In genomic region chr2:240588006-240588655, GRCh38 we compare ENCODE assay signal across 9 cellular contexts. TPM values are rescaled to one million over a fixed set of nuclear protein-coding genes. Genes with fewer than 3 reads are reported as not detected.
DNase-seq lines count a peak whose midpoint lies in the region; ATAC-seq and TF ChIP-seq lines count a peak whose summit lies in the region.
"Had no signal": no experiment of that assay in that cellular context is flagged by ENCODE, and none has a peak within 500 bp of the region (broad histone marks: within the 10 kb centered on the region; RNA-seq: fewer than 3 reads in every experiment).

No MANE protein-coding gene starts in this region.

- peak overlapping the region; percentile 79 for H3K4me3 Mint-ChIP-seq in activated CD4-positive, alpha-beta T cell treated with anti-CD3 and anti-CD28 coated beads, Interleukin-2, amount 10 ng/mL, durations not matched to agents 24 days and 14 days
- H3K4me3 Mint-ChIP-seq in activated naive CD8-positive, alpha-beta T cell treated with anti-CD3 and anti-CD28 coated beads, Interleukin-2, amount 10 ng/mL, durations not matched to agents 7 days and 5 days: peak overlapping the region; percentile 95

- H3K4me1 Mint-ChIP-seq in activated CD4-positive, alpha-beta T cell treated with anti-CD3 and anti-CD28 coated beads, Interleukin-2, amount 10 ng/mL, durations not matched to agents 24 days and 14 days: peaks cover 30% of the 10 kb centered on the region
- peaks cover 37% of the 10 kb centered on the region for H3K4me1 Mint-ChIP-seq in activated naive CD8-positive, alpha-beta T cell treated with anti-CD3 and anti-CD28 coated beads, Interleukin-2, amount 10 ng/mL, durations not matched to agents 7 days and 5 days

- peak overlapping the region; percentile 97; the same call in 1 of the 2 replicates for H3K4me3 ChIP-seq in iPS-20b (ENCODE audit: low read length)
- peak overlapping the region; percentile 78 to 99 for H3K4me3 ChIP-seq in stomach smooth muscle (ENCODE audit: low read length in 2 of 2)
- no peak overlapping the region for H3K4me3 ChIP-seq in colonic mucosa

- intact Hi-C loops in activated CD4-positive, alpha-beta T cell treated with anti-CD3 and anti-CD28 coated beads, Interleukin-2, amount 10 ng/mL, durations not matched to agents 24 days and 14 days (cut with micrococcal nuclease): loop anchor here (5.0 to 10.0 kb wide), 2 partner anchors 117 to 919 kb away; partner anchors contain the start of gene STK25
- intact Hi-C loops in colonic mucosa (cut with DNase I): no loop called here

- TF ChIP-seq CTCF in colonic mucosa (IDR thresholded peaks at IDR 0.05): no peak

- peaks cover 15% of the 10 kb centered on the region; the same call in 1 of the 2 replicates for H3K4me1 ChIP-seq in iPS-20b (ENCODE audit: insufficient read depth, low read length)
- H3K4me1 ChIP-seq in stomach smooth muscle (ENCODE audit: control insufficient read depth, insufficient read depth, low read length): peaks cover 40% of the 10 kb centered on the region
- H3K4me1 ChIP-seq in colonic mucosa: peaks cover 15% of the 10 kb centered on the region

- H3K27me3 Mint-ChIP-seq in activated CD4-positive, alpha-beta T cell treated with anti-CD3 and anti-CD28 coated beads, Interleukin-2, amount 10 ng/mL, durations not matched to agents 24 days and 14 days: no peaks in the 10 kb centered on the region
- H3K27me3 Mint-ChIP-seq in activated naive CD8-positive, alpha-beta T cell treated with anti-CD3 and anti-CD28 coated beads, Interleukin-2, amount 10 ng/mL, durations not matched to agents 7 days and 5 days: no peaks in the 10 kb centered on the region

- H3K36me3 ChIP-seq in iPS-20b (ENCODE audit: insufficient read depth, low read depth, low read length) (peaks cover 8% of the 10 kb centered on the region; the same call in 1 of the 2 replicates), stomach smooth muscle (ENCODE audit: control insufficient read depth in 2 of 2, insufficient read depth in 2 of 2, low read length in 2 of 2) (peaks cover 12 to 16% of the 10 kb centered on the region in 2 donors), colonic mucosa (peaks cover 6% of the 10 kb centered on the region)

- ATAC-seq in activated naive CD8-positive, alpha-beta T cell treated with anti-CD3 and anti-CD28 coated beads, Interleukin-2, amount 10 ng/mL, durations not matched to agents 7 days and 5 days (ENCODE audit: low read depth): no peak
- no peak for ATAC-seq in GM18519 (IDR thresholded peaks at IDR 0.05; ENCODE audit: low FRiP score, unreplicated experiment)

- no peaks in the 10 kb centered on the region for H3K9me3 Mint-ChIP-seq in activated CD4-positive, alpha-beta T cell treated with anti-CD3 and anti-CD28 coated beads, Interleukin-2, amount 10 ng/mL, durations not matched to agents 24 days and 14 days
- no peaks in the 10 kb centered on the region for H3K9me3 Mint-ChIP-seq in activated naive CD8-positive, alpha-beta T cell treated with anti-CD3 and anti-CD28 coated beads, Interleukin-2, amount 10 ng/mL, durations not matched to agents 7 days and 5 days

- peaks cover 17% of the 10 kb centered on the region for H3K36me3 Mint-ChIP-seq in activated CD4-positive, alpha-beta T cell treated with anti-CD3 and anti-CD28 coated beads, Interleukin-2, amount 10 ng/mL, durations not matched to agents 24 days and 14 days (ENCODE audit: low read depth)
- peaks cover 4% of the 10 kb centered on the region for H3K36me3 Mint-ChIP-seq in activated naive CD8-positive, alpha-beta T cell treated with anti-CD3 and anti-CD28 coated beads, Interleukin-2, amount 10 ng/mL, durations not matched to agents 7 days and 5 days

- H3K27ac Mint-ChIP-seq in activated CD4-positive, alpha-beta T cell treated with anti-CD3 and anti-CD28 coated beads, Interleukin-2, amount 10 ng/mL, durations not matched to agents 24 days and 14 days: peak overlapping the region; percentile 70
- peak overlapping the region; percentile 92 for H3K27ac Mint-ChIP-seq in activated naive CD8-positive, alpha-beta T cell treated with anti-CD3 and anti-CD28 coated beads, Interleukin-2, amount 10 ng/mL, durations not matched to agents 7 days and 5 days

- H3K9me3 ChIP-seq in iPS-20b (ENCODE audit: insufficient read depth, low read depth, low read length): no peaks in the 10 kb centered on the region
- no peaks in the 10 kb centered on the region for H3K9me3 ChIP-seq in stomach smooth muscle (ENCODE audit: control insufficient read depth in 2 of 2, low read length in 2 of 2)
- no peaks in the 10 kb centered on the region for H3K9me3 ChIP-seq in colonic mucosa

- peak overlapping the region; percentile 92; the same call in 1 of the 2 replicates for H3K9ac ChIP-seq in iPS-20b (ENCODE audit: low read depth, low read length)
- H3K9ac ChIP-seq in stomach smooth muscle (ENCODE audit: low read length in 2 of 2): peak overlapping the region; percentile 54 to 83
- H3K9ac ChIP-seq in colonic mucosa (ENCODE audit: low read depth in 2 of 2, low read length in 2 of 2): peak overlapping the region in 1 of 2 donors; percentile 33

- POLR2A ChIA-PET in activated naive CD8-positive, alpha-beta T cell treated with anti-CD3 and anti-CD28 coated beads, Interleukin-2, amount 10 ng/mL, durations not matched to agents 7 days and 5 days (lab: Charles Lee): interaction anchor here (1.0 to 10.2 kb wide), 6 partner anchors 16 to 37 kb away, joined by 3 to 178 read pairs (median 30); partner anchors contain the start of genes GPR35 and RNPEPL1

- no peak overlapping the region for H3K27ac ChIP-seq in iPS-20b (ENCODE audit: low read length)
- H3K27ac ChIP-seq in stomach smooth muscle (ENCODE audit: low read length): no peak overlapping the region
- H3K27ac ChIP-seq in colonic mucosa: no peak overlapping the region

- H3K27me3 ChIP-seq in iPS-20b (ENCODE audit: insufficient read depth, low read length): no peaks in the 10 kb centered on the region
- H3K27me3 ChIP-seq in stomach smooth muscle (ENCODE audit: control insufficient read depth in 1 of 2, insufficient read depth in 2 of 2, low read length in 2 of 2): no peaks in the 10 kb centered on the region
- no peaks in the 10 kb centered on the region for H3K27me3 ChIP-seq in colonic mucosa

- DNase-seq in activated CD4-positive, alpha-beta T cell treated with anti-CD3 and anti-CD28 coated beads, Interleukin-2, amount 10 ng/mL, durations not matched to agents 24 days and 14 days: no peak
- DNase-seq in activated CD4-positive, alpha-beta T cell treated with anti-CD3 and anti-CD28 coated beads for 48 hours: no peak
- DNase-seq in activated naive CD8-positive, alpha-beta T cell treated with anti-CD3 and anti-CD28 coated beads, Interleukin-2, amount 10 ng/mL, durations not matched to agents 7 days and 5 days: no peak
- DNase-seq in colonic mucosa (no peak), NCI-H345 (lab: John Stamatoyannopoulos, UW) (no peak)
- DNase-seq: NCI-H1092 treated with DMSO at 0.1 percent for 48 hours had no signal

RNA-seq across cellular contexts. Expression of gene CAPN10, which starts 1.6 kb away (rescaled TPM):
- 48.4 and 51.9 TPM in 2 replicates for total RNA-seq in activated CD4-positive, alpha-beta T cell treated with anti-CD3 and anti-CD28 coated beads, Interleukin-2, amount 10 ng/mL, durations not matched to agents 24 days and 14 days
- 10 to 100 TPM; 72.3 to 74.2 TPM for total RNA-seq in activated naive CD8-positive, alpha-beta T cell treated with anti-CD3 and anti-CD28 coated beads, Interleukin-2, amount 10 ng/mL, durations not matched to agents 7 days and 5 days
- 10 to 100 TPM; 29.1 to 47.8 TPM for total RNA-seq in colonic mucosa

RNA-seq across cellular contexts. Expression of gene RNPEPL1, which starts 19.8 kb away (rescaled TPM):
- total RNA-seq in activated CD4-positive, alpha-beta T cell treated with anti-CD3 and anti-CD28 coated beads, Interleukin-2, amount 10 ng/mL, durations not matched to agents 24 days and 14 days: 59.1 and 60.7 TPM in 2 replicates
- 100 to 1,000 TPM; 124 TPM for total RNA-seq in activated naive CD8-positive, alpha-beta T cell treated with anti-CD3 and anti-CD28 coated beads, Interleukin-2, amount 10 ng/mL, durations not matched to agents 7 days and 5 days
- 100 to 1,000 TPM in 1 of 2 donors, 10 to 100 TPM in 1; 87.2 to 108 TPM for total RNA-seq in colonic mucosa

RNA-seq across cellular contexts. Expression of gene DUSP28, which starts 28.0 kb away (rescaled TPM):
- 6.3 and 7.9 TPM in 2 replicates for total RNA-seq in activated CD4-positive, alpha-beta T cell treated with anti-CD3 and anti-CD28 coated beads, Interleukin-2, amount 10 ng/mL, durations not matched to agents 24 days and 14 days
- total RNA-seq in activated naive CD8-positive, alpha-beta T cell treated with anti-CD3 and anti-CD28 coated beads, Interleukin-2, amount 10 ng/mL, durations not matched to agents 7 days and 5 days: 10 to 100 TPM; 12.3 to 13.8 TPM
- total RNA-seq in colonic mucosa: 1 to 10 TPM; 3.9 to 5.3 TPM

RNA-seq across cellular contexts. Expression of gene ANKMY1, which starts 30.3 kb away (rescaled TPM):
- total RNA-seq in activated CD4-positive, alpha-beta T cell treated with anti-CD3 and anti-CD28 coated beads, Interleukin-2, amount 10 ng/mL, durations not matched to agents 24 days and 14 days: 24.8 and 26.7 TPM in 2 replicates
- 10 to 100 TPM; 50.9 to 53.2 TPM for total RNA-seq in activated naive CD8-positive, alpha-beta T cell treated with anti-CD3 and anti-CD28 coated beads, Interleukin-2, amount 10 ng/mL, durations not matched to agents 7 days and 5 days
- total RNA-seq in colonic mucosa: 10 to 100 TPM; 12.3 to 18.1 TPM

RNA-seq across cellular contexts. Expression of gene GPR35, which starts 37.1 kb away (rescaled TPM):
- total RNA-seq in activated CD4-positive, alpha-beta T cell treated with anti-CD3 and anti-CD28 coated beads, Interleukin-2, amount 10 ng/mL, durations not matched to agents 24 days and 14 days: 7.1 and 8.7 TPM in 2 replicates
- total RNA-seq in activated naive CD8-positive, alpha-beta T cell treated with anti-CD3 and anti-CD28 coated beads, Interleukin-2, amount 10 ng/mL, durations not matched to agents 7 days and 5 days: 10 to 100 TPM; 19.2 to 19.3 TPM
- total RNA-seq in colonic mucosa: 10 to 100 TPM; 64.4 to 92.2 TPM
